In genomic region chr17:66493283-66494019, GRCh38 we compare ENCODE assay signal across 10 cellular contexts.
A peak's percentile ranks its signal among the peaks of the same experiment; 100 is the strongest.
DNase-seq lines count a peak whose midpoint lies in the region; ATAC-seq and TF ChIP-seq lines count a peak whose summit lies in the region.
"Had no signal": no experiment of that assay in that cellular context is flagged by ENCODE, and none has a peak within 500 bp of the region (broad histone marks: within the 10 kb centered on the region; RNA-seq: fewer than 3 reads in every experiment).

No MANE protein-coding gene starts in this region.

- H3K27ac Mint-ChIP-seq in T-helper 17 cell, result no peak overlapping the region

- no peak for ATAC-seq in T-helper 17 cell
- no peak for ATAC-seq in aorta (ENCODE audit: low FRiP score)
- ATAC-seq in GM18867 (IDR thresholded peaks at IDR 0.05; ENCODE audit: unreplicated experiment), result no peak
- no peak for ATAC-seq in omental fat pad (ENCODE audit: low FRiP score)
- no peak for ATAC-seq in GM18511 (IDR thresholded peaks at IDR 0.05; ENCODE audit: unreplicated experiment)
- ATAC-seq: psoas muscle had no signal

- intact Hi-C loops in aorta (cut with DNase I), result no loop called here

- H3K27ac ChIP-seq in ACC112 (ENCODE audit: low read depth, low read length), result peak overlapping the region; percentile 95
- H3K27ac ChIP-seq in aorta (ENCODE audit: low read depth in 1 of 2, low read length in 2 of 2), result no peak overlapping the region
- H3K27ac ChIP-seq: psoas muscle had no signal

- no peaks in the 10 kb centered on the region for H3K9me3 ChIP-seq in T-helper 17 cell (ENCODE audit: control insufficient read depth, low read length, poor library complexity, severe bottlenecking)
- no peaks in the 10 kb centered on the region for H3K9me3 ChIP-seq in aorta (ENCODE audit: control insufficient read depth, low read length)
- H3K9me3 ChIP-seq: psoas muscle had no signal

- peaks cover 42% of the 10 kb centered on the region for H3K4me1 ChIP-seq in ACC112 (ENCODE audit: control insufficient read depth, insufficient read depth, low read length, unreplicated experiment)
- H3K4me1 ChIP-seq in aorta (ENCODE audit: control insufficient read depth in 1 of 2, insufficient read depth in 2 of 2, low read length in 2 of 2), result no peaks in the 10 kb centered on the region
- H3K4me1 ChIP-seq: psoas muscle had no signal

- TF ChIP-seq CTCF in fibroblast of pulmonary artery (IDR thresholded peaks at IDR 0.05; ENCODE audit: low read length, missing control alignments) (no peak), omental fat pad (IDR thresholded peaks at IDR 0.05) (no peak)

- WGBS in aorta, 2 donors, result 59 to 78% methylated on average over 4 of the region's 4 CpGs

- peak; percentile 42 for DNase-seq in H4 (ENCODE audit: low spot score)
- DNase-seq in T-helper 17 cell, result no peak
- peak; percentile 84 for DNase-seq in fibroblast of pulmonary artery (ENCODE audit: low read depth)
- DNase-seq in aorta, result no peak
- no peak for DNase-seq in omental fat pad (ENCODE audit: low spot score)
- DNase-seq: psoas muscle; stimulated activated CD8-positive, alpha-beta memory T cell treated with anti-CD3 and anti-CD28 coated beads, Interleukin-4, amount 100 ng/mL, for 48 hours had no signal

- H3K36me3 Mint-ChIP-seq in T-helper 17 cell (ENCODE audit: low read depth), result peaks cover 3% of the 10 kb centered on the region

- H3K27me3 Mint-ChIP-seq in T-helper 17 cell, result no peaks in the 10 kb centered on the region

- no peaks in the 10 kb centered on the region for H3K27me3 ChIP-seq in ACC112 (ENCODE audit: insufficient read depth, low read length)
- no peaks in the 10 kb centered on the region for H3K27me3 ChIP-seq in aorta (ENCODE audit: control insufficient read depth in 1 of 2, insufficient read depth in 2 of 2, low read length in 1 of 2)

- peaks cover 56% of the 10 kb centered on the region for H3K79me2 ChIP-seq in ACC112 (ENCODE audit: control insufficient read depth, insufficient read depth, low read length, unreplicated experiment)

- peak overlapping the region; percentile 10 for H3K4me3 Mint-ChIP-seq in T-helper 17 cell

- H2AFZ ChIP-seq in ACC112 (ENCODE audit: low read length, unreplicated experiment), result no peak overlapping the region

- 0 out of 2 replicates have a peak, but pooled peaks cover 2% of the 10 kb centered on the region for H3K36me3 ChIP-seq in ACC112 (ENCODE audit: insufficient read depth, low read length)
- no peaks in the 10 kb centered on the region for H3K36me3 ChIP-seq in aorta (ENCODE audit: control insufficient read depth in 1 of 2, insufficient read depth in 2 of 2, low read length in 1 of 2)

- H3K4me3 ChIP-seq in ACC112 (ENCODE audit: low read depth, low read length), result peak overlapping the region; percentile 60
- H3K4me3 ChIP-seq in fibroblast of pulmonary artery (replicated peaks; ENCODE audit: low read depth, low read length), result no peak overlapping the region
- no peak overlapping the region for H3K4me3 ChIP-seq in aorta (ENCODE audit: low read length in 2 of 2)
- H3K4me3 ChIP-seq: psoas muscle had no signal

- peaks cover 33% of the 10 kb centered on the region for H3K4me1 Mint-ChIP-seq in T-helper 17 cell

Comparison
In these comparisons a context has a peak if more than half of its experiments do, and no peak if none do; other contexts are left out.
1. DNase-seq: peak in H4 (single experiment) and fibroblast of pulmonary artery (single experiment); none in T-helper 17 cell (0 of 3), aorta (0 of 2) and omental fat pad (single experiment).